Comparison of ENCODE assay signal across 1 cellular context in the genomic region with DNA sequence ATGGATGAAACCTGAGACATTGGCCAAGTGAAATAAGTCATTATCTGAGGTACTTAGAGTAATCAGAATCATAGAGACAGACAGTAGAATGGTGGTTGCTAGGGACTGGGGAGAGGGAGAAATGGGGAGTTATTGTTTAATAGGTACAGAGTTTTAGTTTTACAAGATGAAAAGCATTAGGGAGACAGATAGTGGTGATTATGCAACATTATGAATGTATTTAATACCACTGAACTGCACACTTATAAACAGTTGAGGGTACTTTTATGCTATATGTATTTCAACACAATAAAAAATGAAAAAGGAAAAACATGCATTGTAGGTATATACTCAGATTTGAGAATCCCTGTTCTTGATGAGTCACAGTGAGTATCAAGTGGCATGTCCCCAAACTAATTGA.
TF ChIP-seq lines count a peak whose summit lies in the region.

No MANE protein-coding gene starts in this region.

TF ChIP-seq in GM12878, 131 proteins besides CTCF, POLR2A, EP300 and RAD21 (continued from another document):
- TF ChIP-seq SMAD5 (IDR thresholded peaks at IDR 0.05; ENCODE audit: low read depth) (no peak), HCFC1 (IDR thresholded peaks at IDR 0.05; ENCODE audit: low read length) (no peak), GATAD2B (conservative IDR thresholded peaks at IDR 0.05; ENCODE audit: low read depth) (no peak), SMAD1 (IDR thresholded peaks at IDR 0.05; ENCODE audit: low read depth, partially characterized antibody) (no peak), TARDBP (IDR thresholded peaks at IDR 0.05; ENCODE audit: borderline replicate concordance) (no peak), POLR2AphosphoS2 (IDR thresholded peaks at IDR 0.05; ENCODE audit: low read depth, low read length) (no peak), CREM (IDR thresholded peaks at IDR 0.05; ENCODE audit: low read depth) (no peak), MTA3 (IDR thresholded peaks at IDR 0.05; ENCODE audit: borderline replicate concordance, low read length) (no peak)
- TF ChIP-seq, protein P1, sequence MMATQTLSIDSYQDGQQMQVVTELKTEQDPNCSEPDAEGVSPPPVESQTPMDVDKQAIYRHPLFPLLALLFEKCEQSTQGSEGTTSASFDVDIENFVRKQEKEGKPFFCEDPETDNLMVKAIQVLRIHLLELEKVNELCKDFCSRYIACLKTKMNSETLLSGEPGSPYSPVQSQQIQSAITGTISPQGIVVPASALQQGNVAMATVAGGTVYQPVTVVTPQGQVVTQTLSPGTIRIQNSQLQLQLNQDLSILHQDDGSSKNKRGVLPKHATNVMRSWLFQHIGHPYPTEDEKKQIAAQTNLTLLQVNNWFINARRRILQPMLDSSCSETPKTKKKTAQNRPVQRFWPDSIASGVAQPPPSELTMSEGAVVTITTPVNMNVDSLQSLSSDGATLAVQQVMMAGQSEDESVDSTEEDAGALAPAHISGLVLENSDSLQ (IDR thresholded peaks at IDR 0.05), result no peak
- TF ChIP-seq, protein P2, sequence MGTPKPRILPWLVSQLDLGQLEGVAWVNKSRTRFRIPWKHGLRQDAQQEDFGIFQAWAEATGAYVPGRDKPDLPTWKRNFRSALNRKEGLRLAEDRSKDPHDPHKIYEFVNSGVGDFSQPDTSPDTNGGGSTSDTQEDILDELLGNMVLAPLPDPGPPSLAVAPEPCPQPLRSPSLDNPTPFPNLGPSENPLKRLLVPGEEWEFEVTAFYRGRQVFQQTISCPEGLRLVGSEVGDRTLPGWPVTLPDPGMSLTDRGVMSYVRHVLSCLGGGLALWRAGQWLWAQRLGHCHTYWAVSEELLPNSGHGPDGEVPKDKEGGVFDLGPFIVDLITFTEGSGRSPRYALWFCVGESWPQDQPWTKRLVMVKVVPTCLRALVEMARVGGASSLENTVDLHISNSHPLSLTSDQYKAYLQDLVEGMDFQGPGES (IDR thresholded peaks at IDR 0.05), result no peak
- TF ChIP-seq, protein P3, sequence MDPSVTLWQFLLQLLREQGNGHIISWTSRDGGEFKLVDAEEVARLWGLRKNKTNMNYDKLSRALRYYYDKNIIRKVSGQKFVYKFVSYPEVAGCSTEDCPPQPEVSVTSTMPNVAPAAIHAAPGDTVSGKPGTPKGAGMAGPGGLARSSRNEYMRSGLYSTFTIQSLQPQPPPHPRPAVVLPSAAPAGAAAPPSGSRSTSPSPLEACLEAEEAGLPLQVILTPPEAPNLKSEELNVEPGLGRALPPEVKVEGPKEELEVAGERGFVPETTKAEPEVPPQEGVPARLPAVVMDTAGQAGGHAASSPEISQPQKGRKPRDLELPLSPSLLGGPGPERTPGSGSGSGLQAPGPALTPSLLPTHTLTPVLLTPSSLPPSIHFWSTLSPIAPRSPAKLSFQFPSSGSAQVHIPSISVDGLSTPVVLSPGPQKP (IDR thresholded peaks at IDR 0.05; ENCODE audit: low read depth, low read length), result no peak
- TF ChIP-seq, protein P4, sequence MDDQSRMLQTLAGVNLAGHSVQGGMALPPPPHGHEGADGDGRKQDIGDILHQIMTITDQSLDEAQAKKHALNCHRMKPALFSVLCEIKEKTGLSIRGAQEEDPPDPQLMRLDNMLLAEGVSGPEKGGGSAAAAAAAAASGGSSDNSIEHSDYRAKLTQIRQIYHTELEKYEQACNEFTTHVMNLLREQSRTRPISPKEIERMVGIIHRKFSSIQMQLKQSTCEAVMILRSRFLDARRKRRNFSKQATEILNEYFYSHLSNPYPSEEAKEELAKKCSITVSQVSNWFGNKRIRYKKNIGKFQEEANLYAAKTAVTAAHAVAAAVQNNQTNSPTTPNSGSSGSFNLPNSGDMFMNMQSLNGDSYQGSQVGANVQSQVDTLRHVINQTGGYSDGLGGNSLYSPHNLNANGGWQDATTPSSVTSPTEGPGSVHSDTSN (IDR thresholded peaks at IDR 0.05; ENCODE audit: insufficient replicate concordance, low read depth, low read length), result no peak
- TF ChIP-seq, protein P5, sequence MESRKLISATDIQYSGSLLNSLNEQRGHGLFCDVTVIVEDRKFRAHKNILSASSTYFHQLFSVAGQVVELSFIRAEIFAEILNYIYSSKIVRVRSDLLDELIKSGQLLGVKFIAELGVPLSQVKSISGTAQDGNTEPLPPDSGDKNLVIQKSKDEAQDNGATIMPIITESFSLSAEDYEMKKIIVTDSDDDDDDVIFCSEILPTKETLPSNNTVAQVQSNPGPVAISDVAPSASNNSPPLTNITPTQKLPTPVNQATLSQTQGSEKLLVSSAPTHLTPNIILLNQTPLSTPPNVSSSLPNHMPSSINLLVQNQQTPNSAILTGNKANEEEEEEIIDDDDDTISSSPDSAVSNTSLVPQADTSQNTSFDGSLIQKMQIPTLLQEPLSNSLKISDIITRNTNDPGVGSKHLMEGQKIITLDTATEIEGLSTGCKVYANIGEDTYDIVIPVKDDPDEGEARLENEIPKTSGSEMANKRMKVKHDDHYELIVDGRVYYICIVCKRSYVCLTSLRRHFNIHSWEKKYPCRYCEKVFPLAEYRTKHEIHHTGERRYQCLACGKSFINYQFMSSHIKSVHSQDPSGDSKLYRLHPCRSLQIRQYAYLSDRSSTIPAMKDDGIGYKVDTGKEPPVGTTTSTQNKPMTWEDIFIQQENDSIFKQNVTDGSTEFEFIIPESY (IDR thresholded peaks at IDR 0.05), result no peak
- TF ChIP-seq, protein P6, sequence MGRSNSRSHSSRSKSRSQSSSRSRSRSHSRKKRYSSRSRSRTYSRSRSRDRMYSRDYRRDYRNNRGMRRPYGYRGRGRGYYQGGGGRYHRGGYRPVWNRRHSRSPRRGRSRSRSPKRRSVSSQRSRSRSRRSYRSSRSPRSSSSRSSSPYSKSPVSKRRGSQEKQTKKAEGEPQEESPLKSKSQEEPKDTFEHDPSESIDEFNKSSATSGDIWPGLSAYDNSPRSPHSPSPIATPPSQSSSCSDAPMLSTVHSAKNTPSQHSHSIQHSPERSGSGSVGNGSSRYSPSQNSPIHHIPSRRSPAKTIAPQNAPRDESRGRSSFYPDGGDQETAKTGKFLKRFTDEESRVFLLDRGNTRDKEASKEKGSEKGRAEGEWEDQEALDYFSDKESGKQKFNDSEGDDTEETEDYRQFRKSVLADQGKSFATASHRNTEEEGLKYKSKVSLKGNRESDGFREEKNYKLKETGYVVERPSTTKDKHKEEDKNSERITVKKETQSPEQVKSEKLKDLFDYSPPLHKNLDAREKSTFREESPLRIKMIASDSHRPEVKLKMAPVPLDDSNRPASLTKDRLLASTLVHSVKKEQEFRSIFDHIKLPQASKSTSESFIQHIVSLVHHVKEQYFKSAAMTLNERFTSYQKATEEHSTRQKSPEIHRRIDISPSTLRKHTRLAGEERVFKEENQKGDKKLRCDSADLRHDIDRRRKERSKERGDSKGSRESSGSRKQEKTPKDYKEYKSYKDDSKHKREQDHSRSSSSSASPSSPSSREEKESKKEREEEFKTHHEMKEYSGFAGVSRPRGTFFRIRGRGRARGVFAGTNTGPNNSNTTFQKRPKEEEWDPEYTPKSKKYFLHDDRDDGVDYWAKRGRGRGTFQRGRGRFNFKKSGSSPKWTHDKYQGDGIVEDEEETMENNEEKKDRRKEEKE (IDR thresholded peaks at IDR 0.05), result no peak
